Comparison of ENCODE assay signal across 9 cellular contexts in the genomic region with DNA sequence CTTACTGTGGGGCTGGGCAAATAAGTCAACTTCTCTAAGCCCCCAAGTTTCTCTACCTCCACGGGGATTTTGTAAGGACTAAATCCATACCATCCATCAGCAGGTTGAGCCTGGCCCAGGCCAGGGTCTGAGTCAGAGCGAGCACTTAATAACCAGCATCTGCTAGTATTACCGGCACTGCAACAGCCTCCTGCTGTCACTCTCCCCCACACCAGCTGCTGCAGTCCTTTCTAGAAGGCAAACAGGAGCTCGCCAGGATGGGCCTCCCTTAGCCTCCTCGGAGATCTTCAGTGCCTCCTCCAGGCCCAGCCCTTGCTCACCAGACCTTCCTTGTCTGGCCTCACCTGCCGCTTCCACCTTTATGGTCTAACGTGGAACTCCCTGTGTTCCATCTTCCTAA. TPM values are rescaled to one million over a fixed set of nuclear protein-coding genes. Genes with fewer than 3 reads are reported as not detected.
DNase-seq lines count a peak whose midpoint lies in the region; ATAC-seq, FAIRE-seq and TF ChIP-seq lines count a peak whose summit lies in the region.
"Had no signal": no experiment of that assay in that cellular context is flagged by ENCODE, and none has a peak within 500 bp of the region (broad histone marks: within the 10 kb centered on the region; RNA-seq: fewer than 3 reads in every experiment).

No MANE protein-coding gene starts in this region.

- H3K4me1 ChIP-seq in K562 (replicated peaks in 1 of 2; ENCODE audit: control insufficient read depth in 2 of 2, insufficient read depth in 2 of 2, low read length in 2 of 2) (peaks cover 20 to 61% of the 10 kb centered on the region in 2 experiments), liver (ENCODE audit: control insufficient read depth in 4 of 4, insufficient read depth in 4 of 4, low read length in 3 of 4) (peaks cover 25 to 80% (median 63%) of the 10 kb centered on the region in 4 donors), thoracic aorta (ENCODE audit: control insufficient read depth in 1 of 2, low read depth in 2 of 2) (peaks cover 58 to 80% of the 10 kb centered on the region in 2 donors)

- peaks cover 11% of the 10 kb centered on the region for H4K20me1 ChIP-seq in K562 (replicated peaks; ENCODE audit: control insufficient read depth, insufficient read depth, low read length)

- H3K36me3 ChIP-seq in K562 (ENCODE audit: control insufficient read depth, insufficient read depth, low read length) (peaks cover 32% of the 10 kb centered on the region; the same call in 2 of the 3 replicates), liver (ENCODE audit: control insufficient read depth in 4 of 4, insufficient read depth in 3 of 4, low read depth in 1 of 4, low read length in 3 of 4) (peaks cover 0 to 2% (median 0%) of the 10 kb centered on the region in 4 donors), thoracic aorta (no peaks in the 10 kb centered on the region)

- FAIRE-seq in K562 (lab: Jason Lieb, UNC) = no peak

- DNase-seq in activated CD8-positive, alpha-beta memory T cell treated with anti-CD3 and anti-CD28 coated beads, Interleukin-2, amount 10 ng/mL, durations not matched to agents 7 days and 5 days = no peak
- DNase-seq in activated CD8-positive, alpha-beta memory T cell treated with anti-CD3 and anti-CD28 coated beads, Interleukin-2, amount 50 U/mL, for 4 hours = no peak
- DNase-seq in K562 (ENCODE audit: extremely low read depth in 1 of 4, low spot score in 3 of 4) (no peak), thoracic aorta (ENCODE audit: low spot score) (no peak), NCI-H510A treated with DMSO at 0.1 percent for 48 hours (lab: John Stamatoyannopoulos, UW) (no peak), NCI-H526 (lab: John Stamatoyannopoulos, UW) (no peak), COLO829 (ENCODE audit: low spot score) (no peak)

- TF ChIP-seq POLR2A in K562 (conservative IDR thresholded peaks at IDR 0.05) = no peak

- no peak overlapping the region for H3K4me3 Mint-ChIP-seq in activated CD8-positive, alpha-beta memory T cell treated with anti-CD3 and anti-CD28 coated beads, Interleukin-2, amount 10 ng/mL, durations not matched to agents 7 days and 5 days

- peaks cover 80% of the 10 kb centered on the region for H3K79me2 ChIP-seq in K562 (ENCODE audit: control insufficient read depth, insufficient read depth, low read length)

- in situ Hi-C loops in K562 (cut with MboI) = no loop called here

- no peaks in the 10 kb centered on the region for H3K27me3 Mint-ChIP-seq in activated CD8-positive, alpha-beta memory T cell treated with anti-CD3 and anti-CD28 coated beads, Interleukin-2, amount 10 ng/mL, durations not matched to agents 7 days and 5 days

- TF ChIP-seq CTCF in K562 (IDR thresholded peaks at IDR 0.05 in 2 of 3, conservative IDR thresholded peaks at IDR 0.05 in 1 of 3; ENCODE audit: insufficient read depth in 2 of 3, low read depth in 1 of 3, low read length in 3 of 3) (no peak), liver (IDR thresholded peaks at IDR 0.05; ENCODE audit: low read depth, low read length, missing input control) (no peak), thoracic aorta (IDR thresholded peaks at IDR 0.05) (no peak)

- ATAC-seq in activated CD8-positive, alpha-beta memory T cell treated with anti-CD3 and anti-CD28 coated beads, Interleukin-2, amount 10 ng/mL, durations not matched to agents 7 days and 5 days = no peak
- ATAC-seq in K562 (no peak), thoracic aorta (ENCODE audit: insufficient number of reproducible peaks, low FRiP score, low read depth) (no peak)

- H3K9ac ChIP-seq in K562 (ENCODE audit: insufficient read depth in 1 of 2, low read depth in 2 of 2, low read length in 2 of 2) = peak overlapping the region in 1 of 2 experiments; percentile 75; a peak in 2 of 4 replicates
- peak overlapping the region; percentile 10 to 17 for H3K9ac ChIP-seq in liver (ENCODE audit: low read depth in 1 of 2, low read length in 2 of 2)

- CTCF ChIA-PET in activated CD8-positive, alpha-beta memory T cell treated with anti-CD3 and anti-CD28 coated beads, Interleukin-2, amount 10 ng/mL, durations not matched to agents 7 days and 5 days (lab: Charles Lee) = interaction anchor here (2.5 kb wide), 1 partner anchor 27 kb away, joined by 11 read pairs; the partner anchor contains the start of gene KPTN
- CTCF ChIA-PET in K562 (lab: Yijun Ruan, JAX; ENCODE audit: low intra/inter-chr PET ratio) = no interaction called here

- H3K4me3 ChIP-seq in K562 (no peak overlapping the region), liver (ENCODE audit: low read depth in 1 of 3, low read length in 3 of 3) (peak overlapping the region; percentile 30 to 100 (median 72)), thoracic aorta (no peak overlapping the region)

- intact Hi-C loops in K562 (cut with micrococcal nuclease) = no loop called here

- peaks cover 10% of the 10 kb centered on the region for H3K36me3 Mint-ChIP-seq in activated CD8-positive, alpha-beta memory T cell treated with anti-CD3 and anti-CD28 coated beads, Interleukin-2, amount 10 ng/mL, durations not matched to agents 7 days and 5 days

- 74% methylated on average over 7 of the region's 7 CpGs for WGBS in K562 (ENCODE audit: insufficient coverage, low coverage, missing lambda C conversion rate)
- WGBS in liver = 55% methylated on average over 7 of the region's 7 CpGs

- H2AFZ ChIP-seq in K562 (ENCODE audit: low read depth, low read length) = no peak overlapping the region

- POLR2A ChIA-PET in K562 (lab: Yijun Ruan, JAX) = interaction anchor here (0.6 to 2.3 kb wide), 3 partner anchors 13 to 103 kb away, joined by 3 to 8 read pairs (median 3); partner anchors contain the start of gene KPTN

- H3K27ac ChIP-seq in K562 (ENCODE audit: extremely low read depth, low read depth, low read length) = no peak overlapping the region
- peak overlapping the region; percentile 85 to 87 for H3K27ac ChIP-seq in liver (ENCODE audit: low read depth in 1 of 2, low read length in 2 of 2)
- H3K27ac ChIP-seq in thoracic aorta = peak overlapping the region; percentile 7 to 12

- H3K4me1 Mint-ChIP-seq in activated CD8-positive, alpha-beta memory T cell treated with anti-CD3 and anti-CD28 coated beads, Interleukin-2, amount 10 ng/mL, durations not matched to agents 7 days and 5 days = peaks cover 56% of the 10 kb centered on the region

- no peak for TF ChIP-seq RAD21 in K562 (CRISPR knock-in tag; conservative IDR thresholded peaks at IDR 0.05 in 1 of 2, IDR thresholded peaks at IDR 0.05 in 1 of 2)
- TF ChIP-seq RAD21 in liver (IDR thresholded peaks at IDR 0.05) = no peak

- H3K9me3 Mint-ChIP-seq in activated CD8-positive, alpha-beta memory T cell treated with anti-CD3 and anti-CD28 coated beads, Interleukin-2, amount 10 ng/mL, durations not matched to agents 7 days and 5 days (ENCODE audit: low read depth) = no peaks in the 10 kb centered on the region

- TF ChIP-seq EP300 in K562 (IDR thresholded peaks at IDR 0.05; ENCODE audit: low read length) = no peak

- H3K27ac Mint-ChIP-seq in activated CD8-positive, alpha-beta memory T cell treated with anti-CD3 and anti-CD28 coated beads, Interleukin-2, amount 10 ng/mL, durations not matched to agents 7 days and 5 days = peak overlapping the region; percentile 99

- no peaks in the 10 kb centered on the region for H3K9me3 ChIP-seq in K562 (replicated peaks; ENCODE audit: control insufficient read depth, insufficient read depth, low read depth, low read length)
- H3K9me3 ChIP-seq in liver (ENCODE audit: control insufficient read depth in 4 of 4, low read length in 3 of 4) = no peaks in the 10 kb centered on the region
- H3K9me3 ChIP-seq in thoracic aorta = no peaks in the 10 kb centered on the region

- H3K4me2 ChIP-seq in K562 (ENCODE audit: insufficient read depth, low read length) = no peak overlapping the region

- H3K27me3 ChIP-seq in K562 (ENCODE audit: control insufficient read depth in 2 of 2, insufficient read depth in 2 of 2, low read length in 2 of 2) (no peaks in the 10 kb centered on the region), liver (ENCODE audit: control insufficient read depth in 4 of 4, insufficient read depth in 4 of 4, low read length in 3 of 4) (no peaks in the 10 kb centered on the region), thoracic aorta (replicated peaks; ENCODE audit: insufficient read depth) (no peaks in the 10 kb centered on the region)

- no peaks in the 10 kb centered on the region for H3K9me1 ChIP-seq in K562 (ENCODE audit: control insufficient read depth, insufficient read depth, low read length)

- BruUV-seq in K562 (replicated peaks; lab: Mats Ljungman, UMichigan) = no TSS peak

RNA-seq across cellular contexts. Expression of gene NAPA, which starts 3.2 kb away (rescaled TPM):
- 100 to 1,000 TPM; 102 to 124 TPM for total RNA-seq in activated CD8-positive, alpha-beta memory T cell treated with anti-CD3 and anti-CD28 coated beads, Interleukin-2, amount 10 ng/mL, durations not matched to agents 7 days and 5 days
- total RNA-seq in K562 (2011; cell fraction: chromatin; rRNA removed; ENCODE audit: low replicate concordance) = 45.2 and 101 TPM in 2 replicates
- total RNA-seq in K562 (2011; cell fraction: nucleolus; rRNA removed) = 60.4 and 69.0 TPM in 2 replicates
- total RNA-seq in K562 (2011; cell fraction: nucleoplasm; rRNA removed) = 46.8 and 63.8 TPM in 2 replicates
- total RNA-seq in K562 (2014; rRNA removed) (98.6 and 103 TPM in 2 replicates), K562 (2014; rRNA removed; fragmentation: Illumina TruSeq; extraction: Trizol) (23.3 and 25.7 TPM in 2 replicates), K562 (2015; rRNA removed; fragmentation: Illumina TruSeq; extraction: Trizol) (49.3 and 49.4 TPM in 2 replicates), K562 (2021) (88.5 and 92.6 TPM in 2 replicates), liver (100 to 1,000 TPM in 1 of 2 donors, 10 to 100 TPM in 1; 73.4 to 116 TPM), thoracic aorta (100 to 1,000 TPM; 107 to 147 TPM)
- polyA plus RNA-seq in K562 (2011; rRNA removed) (77.5 and 115 TPM in 2 replicates), K562 (2014; fragmentation: Illumina TruSeq; extraction: Trizol) (82.2 and 88.2 TPM in 2 replicates), K562 (2014; fragmentation: Nextera tagmentation; extraction: Ambion mirVana) (10 to 100 TPM in 1 of 2 experiments, 1 to 10 TPM in 1; 5.4 to 22.4 TPM), K562 (2014; rRNA removed) (79.3 and 91.8 TPM in 2 replicates), liver (100 to 1,000 TPM; 125 to 132 TPM)
- 74.7 and 132 TPM in 2 replicates for polyA plus RNA-seq in K562 (2011; cell fraction: cytosol; rRNA removed)
- polyA plus RNA-seq in K562 (2011; cell fraction: nucleus; rRNA removed) = 52.5 and 61.2 TPM in 2 replicates
- 72.3 and 117 TPM in 2 replicates for polyA plus RNA-seq in K562 (2012)
- polyA minus RNA-seq in K562 (2011; rRNA and poly(A)+ RNA removed) = 66.5 and 83.7 TPM in 2 replicates
- 79.6 and 85.6 TPM in 2 replicates for polyA minus RNA-seq in K562 (2011; cell fraction: cytosol; rRNA and poly(A)+ RNA removed)
- polyA minus RNA-seq in K562 (2011; cell fraction: nucleus; rRNA and poly(A)+ RNA removed) = 26.5 and 37.7 TPM in 2 replicates

RNA-seq across cellular contexts. Expression of gene KPTN, which starts 27.7 kb away (rescaled TPM):
- total RNA-seq in activated CD8-positive, alpha-beta memory T cell treated with anti-CD3 and anti-CD28 coated beads, Interleukin-2, amount 10 ng/mL, durations not matched to agents 7 days and 5 days = 10 to 100 TPM; 11.0 to 13.3 TPM
- total RNA-seq in K562 (2011; cell fraction: chromatin; rRNA removed; ENCODE audit: low replicate concordance) = 6.2 and 16.4 TPM in 2 replicates
- 13.6 and 14.7 TPM in 2 replicates for total RNA-seq in K562 (2011; cell fraction: nucleolus; rRNA removed)
- total RNA-seq in K562 (2011; cell fraction: nucleoplasm; rRNA removed) = 7.3 and 7.6 TPM in 2 replicates
- total RNA-seq in K562 (2014; rRNA removed) = 8.5 and 11.9 TPM in 2 replicates
- 4.9 and 6.4 TPM in 2 replicates for total RNA-seq in K562 (2014; rRNA removed; fragmentation: Illumina TruSeq; extraction: Trizol)
- total RNA-seq in K562 (2015; rRNA removed; fragmentation: Illumina TruSeq; extraction: Trizol) = 7.8 and 8.0 TPM in 2 replicates
- total RNA-seq in K562 (2021) = 14.3 and 16.3 TPM in 2 replicates
- 10.0 and 10.5 TPM in 2 replicates for polyA plus RNA-seq in K562 (2011; rRNA removed)
- 9.7 and 17.1 TPM in 2 replicates for polyA plus RNA-seq in K562 (2011; cell fraction: cytosol; rRNA removed)
- 28.4 and 49.7 TPM in 2 replicates for polyA plus RNA-seq in K562 (2011; cell fraction: nucleus; rRNA removed)
- polyA plus RNA-seq in K562 (2012) = 11.8 and 12.7 TPM in 2 replicates
- 12.3 and 18.2 TPM in 2 replicates for polyA plus RNA-seq in K562 (2014; fragmentation: Illumina TruSeq; extraction: Trizol)
- 1 to 10 TPM in 1 of 2 experiments, under 1 TPM in 1; 0.56 to 2.7 TPM for polyA plus RNA-seq in K562 (2014; fragmentation: Nextera tagmentation; extraction: Ambion mirVana)
- polyA plus RNA-seq in K562 (2014; rRNA removed) = 16.2 and 18.6 TPM in 2 replicates
- polyA minus RNA-seq in K562 (2011; rRNA and poly(A)+ RNA removed) = 2.6 and 4.0 TPM in 2 replicates
- 2.9 and 5.1 TPM in 2 replicates for polyA minus RNA-seq in K562 (2011; cell fraction: cytosol; rRNA and poly(A)+ RNA removed)
- polyA minus RNA-seq in K562 (2011; cell fraction: nucleus; rRNA and poly(A)+ RNA removed) = 2.8 TPM in 2 replicates
- 1 to 10 TPM; 2.3 to 3.6 TPM for total RNA-seq in liver
- polyA plus RNA-seq in liver = 1 to 10 TPM; 4.4 to 6.0 TPM
- 1 to 10 TPM in 1 of 2 donors, under 1 TPM in 1; 0.95 to 1.2 TPM for total RNA-seq in thoracic aorta

RNA-seq across cellular contexts. Expression of gene SLC8A2, which starts 40.0 kb away (rescaled TPM):
- total RNA-seq in activated CD8-positive, alpha-beta memory T cell treated with anti-CD3 and anti-CD28 coated beads, Interleukin-2, amount 10 ng/mL, durations not matched to agents 7 days and 5 days = under 1 TPM; 0.14 to 0.32 TPM
- total RNA-seq in K562 (2011; cell fraction: chromatin; rRNA removed; ENCODE audit: low replicate concordance) = 1.0 and 3.4 TPM in 2 replicates
- total RNA-seq in K562 (2011; cell fraction: nucleolus; rRNA removed) = 1.2 and 2.0 TPM in 2 replicates
- total RNA-seq in K562 (2011; cell fraction: nucleoplasm; rRNA removed) = 1.0 and 1.5 TPM in 2 replicates
- total RNA-seq in K562 (2014; rRNA removed) (0.64 and 0.86 TPM in 2 replicates), K562 (2014; rRNA removed; fragmentation: Illumina TruSeq; extraction: Trizol) (0.10 and 0.15 TPM in 2 replicates), K562 (2015; rRNA removed; fragmentation: Illumina TruSeq; extraction: Trizol) (0.30 TPM in 1 of 2 replicates, not detected in the other), K562 (2021) (0.60 and 0.66 TPM in 2 replicates), liver (under 1 TPM in 1 of 2 donors, not detected in 1; 0.25 TPM), thoracic aorta (under 1 TPM in 1 of 2 donors, not detected in 1; 0.28 TPM)
- polyA plus RNA-seq in K562 (2011; rRNA removed) (0.09 and 0.17 TPM in 2 replicates), K562 (2014; fragmentation: Illumina TruSeq; extraction: Trizol) (0.07 and 0.43 TPM in 2 replicates), K562 (2014; fragmentation: Nextera tagmentation; extraction: Ambion mirVana) (not detected), K562 (2014; rRNA removed) (0.18 and 0.32 TPM in 2 replicates), liver (under 1 TPM in 1 of 2 donors, not detected in 1; 0.01 TPM)
- polyA plus RNA-seq in K562 (2011; cell fraction: cytosol; rRNA removed) = 0.21 and 1.7 TPM in 2 replicates
- polyA plus RNA-seq in K562 (2011; cell fraction: nucleus; rRNA removed) = 0.48 and 1.0 TPM in 2 replicates
- polyA plus RNA-seq in K562 (2012) = 0.61 and 0.62 TPM in 2 replicates
- 0.42 and 0.49 TPM in 2 replicates for polyA minus RNA-seq in K562 (2011; rRNA and poly(A)+ RNA removed)
- not detected in 2 replicates for polyA minus RNA-seq in K562 (2011; cell fraction: cytosol; rRNA and poly(A)+ RNA removed)
- 0.27 and 0.56 TPM in 2 replicates for polyA minus RNA-seq in K562 (2011; cell fraction: nucleus; rRNA and poly(A)+ RNA removed)
- total RNA-seq: T-helper 1 cell treated with Interleukin-12 subunit alpha and Interleukin-12 subunit beta and Interleukin-4 antibody, amounts not matched to agents 30 ng/mL and 1 ng/mL, for 36 hours had no signal

Comparison
In these comparisons a context has a peak if more than half of its experiments do, and no peak if none do; other contexts are left out.
1. H3K4me3 ChIP-seq: peak in liver (3 of 3); none in K562 (single experiment) and thoracic aorta (single experiment).